In genomic region chr2:158542577-158542976, GRCh38 we compare ENCODE assay signal across 27 cellular contexts.
"Had no signal": no experiment of that assay in that cellular context is flagged by ENCODE, and none has a peak within 500 bp of the region (broad histone marks: within the 10 kb centered on the region; RNA-seq: fewer than 3 reads in every experiment).

No MANE protein-coding gene starts in this region.

- H3K27me3 Mint-ChIP-seq: activated CD8-positive, alpha-beta T cell treated with anti-CD3 and anti-CD28 coated beads for 36 hours; activated naive CD4-positive, alpha-beta T cell treated with anti-CD3 and anti-CD28 coated beads, Interleukin-2, amount 10 ng/mL, durations not matched to agents 7 days and 5 days; activated naive CD8-positive, alpha-beta T cell; effector memory CD8-positive, alpha-beta T cell; T-helper 17 cell had no signal

- H3K9me3 Mint-ChIP-seq: activated CD8-positive, alpha-beta T cell treated with anti-CD3 and anti-CD28 coated beads for 36 hours; activated naive CD4-positive, alpha-beta T cell treated with anti-CD3 and anti-CD28 coated beads, Interleukin-2, amount 10 ng/mL, durations not matched to agents 7 days and 5 days; effector memory CD8-positive, alpha-beta T cell; T-helper 2 cell treated with Interferon-gamma antibody and Interleukin-4, amounts not matched to agents 5 μg/mL and 100 μg/mL, for 36 hours had no signal

- DNase-seq: activated CD4-positive, alpha-beta T cell treated with anti-CD3 and anti-CD28 coated beads for 48 hours; activated CD4-positive, alpha-beta T cell treated with anti-CD3 and anti-CD28 coated beads, Interleukin-2, amount 50 U/mL, for 1 hour; activated CD4-positive, alpha-beta T cell treated with anti-CD3 and anti-CD28 coated beads, Interleukin-2, amount 50 U/mL, for 48 hours; activated CD4-positive, CD25-positive, alpha-beta regulatory T cell; activated CD4-positive, CD25-positive, alpha-beta regulatory T cell treated with anti-CD3 and anti-CD28 coated beads, Interleukin-2, amount 50 U/mL, for 72 hours; activated CD8-positive, alpha-beta memory T cell treated with anti-CD3 and anti-CD28 coated beads for 24 hours; activated CD8-positive, alpha-beta T cell treated with anti-CD3 and anti-CD28 coated beads for 36 hours; activated effector memory CD4-positive, alpha-beta T cell treated with Interleukin-2 at 50 U/mL for 16 hours; activated naive CD4-positive, alpha-beta T cell treated with anti-CD3 and anti-CD28 coated beads, Interleukin-2, amount 10 ng/mL, durations not matched to agents 7 days and 5 days; activated T-cell treated with anti-CD3 and anti-CD28 coated beads, Interleukin-2, amount 50 U/mL, for 1 hour; activated T-cell treated with anti-CD3 and anti-CD28 coated beads, Interleukin-2, amount 50 U/mL, for 48 hours; amniotic stem cell; anterior cingulate cortex; brain microvascular endothelial cell; caudate nucleus; cortex of kidney; dermis blood vessel endothelial cell; effector CD4-positive, alpha-beta T cell; effector memory CD8-positive, alpha-beta T cell; esophagus squamous epithelium; foreskin melanocyte; heart right ventricle; T-helper 17 cell; T1000 had no signal

- H3K27ac Mint-ChIP-seq: activated CD8-positive, alpha-beta T cell treated with anti-CD3 and anti-CD28 coated beads for 36 hours; activated naive CD4-positive, alpha-beta T cell treated with anti-CD3 and anti-CD28 coated beads, Interleukin-2, amount 10 ng/mL, durations not matched to agents 7 days and 5 days; activated naive CD8-positive, alpha-beta T cell; effector memory CD8-positive, alpha-beta T cell; T-helper 17 cell; T-helper 2 cell treated with Interferon-gamma antibody and Interleukin-4, amounts not matched to agents 5 μg/mL and 100 μg/mL, for 36 hours had no signal

- ATAC-seq: activated CD8-positive, alpha-beta T cell treated with anti-CD3 and anti-CD28 coated beads for 36 hours; effector memory CD8-positive, alpha-beta T cell; gastroesophageal sphincter; heart right ventricle; T-helper 17 cell had no signal

- H3K4me3 Mint-ChIP-seq: activated CD8-positive, alpha-beta T cell treated with anti-CD3 and anti-CD28 coated beads for 36 hours; activated naive CD4-positive, alpha-beta T cell treated with anti-CD3 and anti-CD28 coated beads, Interleukin-2, amount 10 ng/mL, durations not matched to agents 7 days and 5 days; activated naive CD8-positive, alpha-beta T cell; effector memory CD8-positive, alpha-beta T cell; T-helper 17 cell; T-helper 2 cell treated with Interferon-gamma antibody and Interleukin-4, amounts not matched to agents 5 μg/mL and 100 μg/mL, for 36 hours had no signal
